ENCODE assay signal across 29 cellular contexts in the genomic region with DNA sequence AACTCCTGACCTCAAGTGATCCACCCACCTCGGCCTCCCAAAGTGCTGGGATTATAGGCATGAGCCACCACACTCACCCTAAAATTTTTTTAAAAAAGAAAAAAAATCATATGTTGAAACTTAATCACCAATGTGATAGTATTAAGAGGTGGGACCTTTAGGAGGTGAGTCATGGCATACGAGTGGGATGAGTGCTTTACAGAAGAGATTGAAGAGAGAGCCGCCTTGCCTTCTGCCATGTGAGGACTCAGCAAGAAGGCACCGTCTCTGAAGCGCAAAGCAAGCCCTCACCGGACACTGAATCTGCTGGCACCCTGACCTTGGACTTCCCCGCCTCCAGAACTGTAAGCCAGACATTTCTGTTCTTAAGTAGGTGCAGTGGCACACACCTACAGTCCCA. TPM values are rescaled to one million over a fixed set of nuclear protein-coding genes. Genes with fewer than 3 reads are reported as not detected.
"Had no signal": no experiment of that assay in that cellular context is flagged by ENCODE, and none has a peak within 500 bp of the region (broad histone marks: within the 10 kb centered on the region; RNA-seq: fewer than 3 reads in every experiment).

No MANE protein-coding gene starts in this region.

- DNase-seq: activated CD4-positive, alpha-beta memory T cell treated with anti-CD3 and anti-CD28 coated beads for 36 hours; activated CD4-positive, alpha-beta T cell treated with anti-CD3 and anti-CD28 coated beads, Interleukin-2, amount 10 ng/mL, durations not matched to agents 24 days and 14 days; activated naive CD4-positive, alpha-beta T cell; activated T-cell treated with anti-CD3 and anti-CD28 coated beads, Interleukin-2, amount 50 U/mL, for 72 hours; brain microvascular endothelial cell; cortex of kidney; effector memory CD8-positive, alpha-beta T cell; foreskin fibroblast; heart left ventricle; hypothalamus; immature natural killer cell; kidney glomerular epithelial cell; left lung; lower lobe of right lung; mesenchymal stem cell; natural killer cell; occipital lobe; psoas muscle; stimulated activated CD4-positive, alpha-beta T cell treated with anti-CD3 and anti-CD28 coated beads, Interleukin-1b, Interleukin-23, amount 100 ng/mL, for 48 hours; stimulated activated CD4-positive, alpha-beta T cell treated with anti-CD3 and anti-CD28 coated beads, Interleukin-4, amount 100 ng/mL, for 4 hours; stimulated activated CD8-positive, alpha-beta memory T cell treated with anti-CD3 and anti-CD28 coated beads, Interleukin-4, amount 100 ng/mL, for 48 hours; stomach; T-helper 1 cell; thyroid gland; upper lobe of left lung had no signal

- H3K9me3 Mint-ChIP-seq: activated CD4-positive, alpha-beta memory T cell treated with anti-CD3 and anti-CD28 coated beads for 36 hours; activated CD4-positive, alpha-beta T cell treated with anti-CD3 and anti-CD28 coated beads, Interleukin-2, amount 10 ng/mL, durations not matched to agents 24 days and 14 days; activated naive CD4-positive, alpha-beta T cell treated with anti-CD3 and anti-CD28 coated beads, Interleukin-2, amount 50 U/mL, for 72 hours; activated T-cell treated with anti-CD3 and anti-CD28 coated beads, Interleukin-2, amount 50 U/mL, for 72 hours; effector memory CD8-positive, alpha-beta T cell; immature natural killer cell; natural killer cell; neural progenitor cell; stimulated activated memory B cell treated with anti-CD40 and anti-IgM and Interleukin-4, amounts not matched to agents 10 μg/mL and 1 μg/mL and 100 μg/mL, for 72 hours; T-helper 2 cell treated with Interferon-gamma antibody and Interleukin-4, amounts not matched to agents 5 μg/mL and 100 μg/mL, for 36 hours had no signal

- H3K4me1 Mint-ChIP-seq: stimulated activated memory B cell treated with anti-CD40 and anti-IgM and Interleukin-4, amounts not matched to agents 10 μg/mL and 1 μg/mL and 100 μg/mL, for 72 hours had no signal

- H3K27ac Mint-ChIP-seq: activated CD4-positive, alpha-beta memory T cell treated with anti-CD3 and anti-CD28 coated beads for 36 hours; activated CD4-positive, alpha-beta T cell treated with anti-CD3 and anti-CD28 coated beads, Interleukin-2, amount 10 ng/mL, durations not matched to agents 24 days and 14 days; activated naive CD4-positive, alpha-beta T cell treated with anti-CD3 and anti-CD28 coated beads, Interleukin-2, amount 50 U/mL, for 72 hours; activated T-cell treated with anti-CD3 and anti-CD28 coated beads, Interleukin-2, amount 50 U/mL, for 72 hours; effector memory CD8-positive, alpha-beta T cell; immature natural killer cell; natural killer cell; neural progenitor cell; stimulated activated memory B cell treated with anti-CD40 and anti-IgM and Interleukin-4, amounts not matched to agents 10 μg/mL and 1 μg/mL and 100 μg/mL, for 72 hours; T-helper 2 cell treated with Interferon-gamma antibody and Interleukin-4, amounts not matched to agents 5 μg/mL and 100 μg/mL, for 36 hours had no signal

- H3K4me3 Mint-ChIP-seq: activated CD4-positive, alpha-beta memory T cell treated with anti-CD3 and anti-CD28 coated beads for 36 hours; activated CD4-positive, alpha-beta T cell treated with anti-CD3 and anti-CD28 coated beads, Interleukin-2, amount 10 ng/mL, durations not matched to agents 24 days and 14 days; activated T-cell treated with anti-CD3 and anti-CD28 coated beads, Interleukin-2, amount 50 U/mL, for 72 hours; effector memory CD8-positive, alpha-beta T cell; immature natural killer cell; natural killer cell; neural progenitor cell; stimulated activated memory B cell treated with anti-CD40 and anti-IgM and Interleukin-4, amounts not matched to agents 10 μg/mL and 1 μg/mL and 100 μg/mL, for 72 hours; T-helper 2 cell treated with Interferon-gamma antibody and Interleukin-4, amounts not matched to agents 5 μg/mL and 100 μg/mL, for 36 hours had no signal

- H3K36me3 Mint-ChIP-seq: activated CD4-positive, alpha-beta memory T cell treated with anti-CD3 and anti-CD28 coated beads for 36 hours; activated naive CD4-positive, alpha-beta T cell treated with anti-CD3 and anti-CD28 coated beads, Interleukin-2, amount 50 U/mL, for 72 hours; immature natural killer cell; natural killer cell; stimulated activated memory B cell treated with anti-CD40 and anti-IgM and Interleukin-4, amounts not matched to agents 10 μg/mL and 1 μg/mL and 100 μg/mL, for 72 hours had no signal

- ATAC-seq: activated naive CD4-positive, alpha-beta T cell treated with anti-CD3 and anti-CD28 coated beads, Interleukin-2, amount 50 U/mL, for 72 hours; activated T-cell treated with anti-CD3 and anti-CD28 coated beads, Interleukin-2, amount 50 U/mL, for 72 hours; effector memory CD8-positive, alpha-beta T cell; heart left ventricle; left lung; lower lobe of right lung; natural killer cell; psoas muscle; stimulated activated memory B cell treated with anti-CD40 and anti-IgM and Interleukin-4, amounts not matched to agents 10 μg/mL and 1 μg/mL and 100 μg/mL, for 72 hours had no signal

RNA-seq across cellular contexts. Expression of gene ARPIN, which starts 5.5 kb away (rescaled TPM):
- total RNA-seq: activated CD4-positive, alpha-beta T cell treated with anti-CD3 and anti-CD28 coated beads, Interleukin-2, amount 10 ng/mL, durations not matched to agents 24 days and 14 days; activated naive CD4-positive, alpha-beta T cell treated with anti-CD3 and anti-CD28 coated beads, Interleukin-2, amount 50 U/mL, for 72 hours; activated T-cell treated with anti-CD3 and anti-CD28 coated beads, Interleukin-2, amount 50 U/mL, for 72 hours had no signal
